21 cellular contexts compared by ENCODE assay signal in the genomic region with DNA sequence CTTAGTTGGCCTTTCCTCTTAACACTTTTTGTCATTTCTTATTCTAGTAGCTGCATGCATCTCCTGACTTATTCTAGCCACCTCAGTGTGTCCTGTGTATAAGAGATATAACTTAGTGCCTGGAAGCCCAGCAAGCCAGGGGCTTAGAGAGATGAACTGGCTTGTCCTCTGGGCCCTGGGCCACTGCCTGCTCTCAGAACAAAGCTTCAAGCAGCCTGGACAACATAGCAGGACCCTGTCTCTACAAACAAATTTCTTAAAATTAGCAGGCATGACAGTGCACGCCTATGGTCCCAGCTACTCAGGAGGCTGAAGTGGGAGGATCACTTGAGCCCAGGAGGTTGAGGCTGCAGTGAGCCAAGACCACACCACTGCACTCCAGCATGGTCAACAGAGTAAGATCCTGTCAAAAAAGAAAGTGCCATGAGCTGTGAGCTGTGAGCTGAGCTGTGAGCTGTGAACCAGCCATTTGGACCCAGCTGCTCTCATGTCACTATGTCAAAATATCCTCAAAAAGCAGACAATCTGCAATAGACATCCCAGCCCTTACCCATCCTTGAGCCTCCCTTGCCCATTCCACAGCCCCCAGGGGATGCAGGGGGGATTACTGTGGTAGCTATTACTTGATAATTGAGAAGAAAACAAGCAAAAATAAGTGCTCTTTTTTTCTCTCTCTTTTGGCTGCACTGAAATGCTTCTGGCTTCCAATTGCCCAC.
A peak's percentile ranks its signal among the peaks of the same experiment; 100 is the strongest.
DNase-seq lines count a peak whose midpoint lies in the region; ATAC-seq and TF ChIP-seq lines count a peak whose summit lies in the region.
"Had no signal": no experiment of that assay in that cellular context is flagged by ENCODE, and none has a peak within 500 bp of the region (broad histone marks: within the 10 kb centered on the region; RNA-seq: fewer than 3 reads in every experiment).

No MANE protein-coding gene starts in this region.

- no peak overlapping the region for H2BK12ac ChIP-seq in H9 (ENCODE audit: insufficient read length, low read depth, low read length)

- H3K27me3 Mint-ChIP-seq in H9 (ENCODE audit: low read depth) (peaks cover 9% of the 10 kb centered on the region), glutamatergic neuron (ENCODE audit: unreplicated experiment) (peaks cover 3% of the 10 kb centered on the region), nephron progenitor cell (ENCODE audit: low read depth, poor library complexity) (peaks cover 10% of the 10 kb centered on the region)

- no TSS peak for BruUV-seq in Panc1 (replicated peaks; lab: Mats Ljungman, UMichigan)

- no peak overlapping the region for H4K5ac ChIP-seq in H9 (ENCODE audit: insufficient read length, low read depth, low read length)

- no peaks in the 10 kb centered on the region for H3K36me3 ChIP-seq in Panc1 (ENCODE audit: control insufficient read depth, insufficient read depth, low read length)
- H3K36me3 ChIP-seq: BLaER1 treated with 17β-estradiol and CSF1 and Interleukin-3, amounts not matched to agents 10 nM and 100 nM had no signal

- H2BK120ac ChIP-seq in H9 (ENCODE audit: low read depth, low read length, poor library complexity, severe bottlenecking): no peak overlapping the region

- H2AFZ ChIP-seq in H9 (ENCODE audit: low read length): no peak overlapping the region
- H2AFZ ChIP-seq: GM23338 had no signal

- H3K9ac ChIP-seq in H9 (ENCODE audit: extremely low read depth, insufficient read length, low read length): no peak overlapping the region
- H3K9ac ChIP-seq: BLaER1 treated with 17β-estradiol and CSF1 and Interleukin-3, amounts not matched to agents 10 nM and 100 nM; SK-N-SH had no signal

- H4K8ac ChIP-seq in H9 (replicated peaks; ENCODE audit: insufficient read length, low read depth, low read length): no peak overlapping the region

- H3K4me2 ChIP-seq in H9 (ENCODE audit: insufficient read depth, insufficient read length, low read length): no peak overlapping the region
- H3K4me2 ChIP-seq: BLaER1 treated with 17β-estradiol and CSF1 and Interleukin-3, amounts not matched to agents 10 nM and 100 nM; GM23338; SK-N-SH had no signal

- no peaks in the 10 kb centered on the region for H3K23me2 ChIP-seq in H9 (ENCODE audit: insufficient read length, low read depth, low read length, poor library complexity, severe bottlenecking)

- H3K4me1 ChIP-seq in H9 (ENCODE audit: insufficient read depth, low read length): no peaks in the 10 kb centered on the region
- H3K4me1 ChIP-seq in Panc1 (ENCODE audit: control insufficient read depth, insufficient read depth, low read length): no peaks in the 10 kb centered on the region
- H3K4me1 ChIP-seq: BLaER1 treated with 17β-estradiol and CSF1 and Interleukin-3, amounts not matched to agents 10 nM and 100 nM had no signal

- no peak overlapping the region for H4K91ac ChIP-seq in H9 (ENCODE audit: insufficient read length, low read depth, low read length)

- no CpG with 5 or more reads among the region's 1 CpG for WGBS in H9 (ENCODE audit: extremely low coverage, insufficient read length, low lambda C conversion rate)

- H3K27ac ChIP-seq in H9 (ENCODE audit: insufficient read length, low read depth, low read length) (no peak overlapping the region), Panc1 (ENCODE audit: low read length) (no peak overlapping the region)
- H3K27ac ChIP-seq: BLaER1 treated with 17β-estradiol and CSF1 and Interleukin-3, amounts not matched to agents 10 nM and 100 nM had no signal

- no peak overlapping the region for H3K56ac ChIP-seq in H9 (ENCODE audit: insufficient read length, low read depth, low read length)

- H3K27ac Mint-ChIP-seq in H9 (no peak overlapping the region), glutamatergic neuron (ENCODE audit: unreplicated experiment) (peak overlapping the region; percentile 78), nephron progenitor cell (peak overlapping the region; percentile 33)
- H3K27ac Mint-ChIP-seq: CD4-positive, alpha-beta memory T cell; GM23338; IgD-negative memory B cell had no signal

- in situ Hi-C loops in Panc1 (cut with HindIII; ENCODE audit: low pct_unique_long_range_greater_than_20kb, low sequenced_read_pairs): loop anchor here (25.0 kb wide), 1 partner anchor 545 kb away; no protein-coding TSS in a partner anchor

- no peaks in the 10 kb centered on the region for H3K79me1 ChIP-seq in H9 (ENCODE audit: insufficient read depth, low read depth, low read length, poor library complexity, severe bottlenecking)

- DNase-seq in H9: peak; percentile 3
- DNase-seq in Panc1 (ENCODE audit: low read depth, low spot score): no peak
- peak; percentile 36 for DNase-seq in glutamatergic neuron
- no peak for DNase-seq in nephron progenitor cell
- no peak for DNase-seq in hypothalamus (lab: John Stamatoyannopoulos, UW)
- no peak for DNase-seq in activated naive CD4-positive, alpha-beta T cell (lab: John Stamatoyannopoulos, UW)
- no peak for DNase-seq in NCI-H2171 treated with DMSO at 0.1 percent for 48 hours (lab: John Stamatoyannopoulos, UW)
- DNase-seq: Calu3; CD4-positive, alpha-beta memory T cell; DMS153; NCI-H1694; NCI-H2081; NCI-H446 treated with DMSO at 0.1 percent for 48 hours; NCI-H526 treated with DMSO at 0.1 percent for 48 hours; OCI-M1; SIG-M5; SK-N-SH had no signal

- no peaks in the 10 kb centered on the region for H4K20me1 ChIP-seq in H9 (ENCODE audit: control insufficient read depth, insufficient read depth, insufficient read length)
- H4K20me1 ChIP-seq: BLaER1 treated with 17β-estradiol and CSF1 and Interleukin-3, amounts not matched to agents 10 nM and 100 nM had no signal

- no peak overlapping the region for H3T11ph ChIP-seq in H9 (ENCODE audit: low read length)

- POLR2A ChIA-PET in Panc1 (lab: Charles Lee): interaction anchor here (0.9 kb wide), 1 partner anchor 367 kb away, joined by 5 read pairs; no protein-coding TSS in a partner anchor

- H2BK15ac ChIP-seq in H9 (ENCODE audit: low read depth, low read length): no peak overlapping the region

- H3K23ac ChIP-seq in H9 (ENCODE audit: insufficient read length, low read depth, low read length): no peak overlapping the region

- H3K27me3 ChIP-seq in H9 (ENCODE audit: insufficient read depth, low read length) (no peaks in the 10 kb centered on the region), Panc1 (ENCODE audit: control insufficient read depth, insufficient read depth, low read length) (no peaks in the 10 kb centered on the region)
- H3K27me3 ChIP-seq: BLaER1 treated with 17β-estradiol and CSF1 and Interleukin-3, amounts not matched to agents 10 nM and 100 nM had no signal

- TF ChIP-seq CTCF in H9 (conservative IDR thresholded peaks at IDR 0.05) (no peak), Panc1 (IDR thresholded peaks at IDR 0.05) (no peak), glutamatergic neuron (IDR thresholded peaks at IDR 0.05; ENCODE audit: partially characterized antibody, unreplicated experiment) (no peak), nephron progenitor cell (IDR thresholded peaks at IDR 0.05) (no peak)

- H3K14ac ChIP-seq in H9 (ENCODE audit: insufficient read depth, low read length): no peak overlapping the region

- CTCF ChIA-PET in Panc1 (lab: Charles Lee): no interaction called here

- no peaks in the 10 kb centered on the region for H3K79me2 ChIP-seq in H9 (ENCODE audit: insufficient read depth, low read length)

- H3K4me3 Mint-ChIP-seq in H9 (no peak overlapping the region), glutamatergic neuron (ENCODE audit: unreplicated experiment) (no peak overlapping the region), nephron progenitor cell (no peak overlapping the region)
- H3K4me3 Mint-ChIP-seq: CD4-positive, alpha-beta memory T cell; GM23338; IgD-negative memory B cell had no signal

- H3K4me3 ChIP-seq in Panc1 (ENCODE audit: low read depth in 2 of 2, low read length in 2 of 2): no peak overlapping the region
- H3K4me3 ChIP-seq: BLaER1 treated with 17β-estradiol and CSF1 and Interleukin-3, amounts not matched to agents 10 nM and 100 nM; GM23338 had no signal

- H2BK5ac ChIP-seq in H9 (ENCODE audit: insufficient read length, low read length): no peak overlapping the region

- peaks cover 1 to 8% of the 10 kb centered on the region in 2 experiments; a peak in 2 of 4 replicates for H3K4me1 Mint-ChIP-seq in H9
- H3K4me1 Mint-ChIP-seq in glutamatergic neuron (ENCODE audit: low read depth, unreplicated experiment): peaks cover 25% of the 10 kb centered on the region
- peaks cover 64% of the 10 kb centered on the region for H3K4me1 Mint-ChIP-seq in nephron progenitor cell
- H3K4me1 Mint-ChIP-seq: CD4-positive, alpha-beta memory T cell had no signal

- no peaks in the 10 kb centered on the region for H3K9me3 ChIP-seq in H9 (ENCODE audit: control insufficient read depth, low read depth, low read length)
- no peaks in the 10 kb centered on the region for H3K9me3 ChIP-seq in Panc1 (ENCODE audit: control insufficient read depth, insufficient read depth, low read depth, low read length)
- H3K9me3 ChIP-seq: SK-N-SH had no signal

- no peak overlapping the region for H3K18ac ChIP-seq in H9 (ENCODE audit: insufficient read length, low read depth, low read length)

- H3K4ac ChIP-seq in H9 (ENCODE audit: low read depth, low read length): no peak overlapping the region

- H3K9me3 Mint-ChIP-seq in H9: peaks cover 4% of the 10 kb centered on the region in 2 experiments; a peak in 3 of 5 replicates
- peaks cover 5% of the 10 kb centered on the region for H3K9me3 Mint-ChIP-seq in glutamatergic neuron (ENCODE audit: unreplicated experiment)
- H3K9me3 Mint-ChIP-seq in nephron progenitor cell: peaks cover 37% of the 10 kb centered on the region
- H3K9me3 Mint-ChIP-seq: IgD-negative memory B cell had no signal

- H3K36me3 Mint-ChIP-seq in H9 (ENCODE audit: insufficient read depth in 1 of 3, low read depth in 3 of 3) (peaks cover 0 to 6% (median 0%) of the 10 kb centered on the region in 3 experiments; a peak in 3 of 7 replicates), glutamatergic neuron (ENCODE audit: unreplicated experiment) (peaks cover 11% of the 10 kb centered on the region), nephron progenitor cell (ENCODE audit: low read depth) (peaks cover 6% of the 10 kb centered on the region)
- H3K36me3 Mint-ChIP-seq: CD4-positive, alpha-beta memory T cell had no signal

- no peak overlapping the region for H2BK20ac ChIP-seq in H9 (ENCODE audit: low read depth, low read length, poor library complexity, severe bottlenecking)

- ATAC-seq in Panc1: peak; percentile 54; the same call in 1 of the 2 replicates
- ATAC-seq in HG02588 (IDR thresholded peaks at IDR 0.05; ENCODE audit: unreplicated experiment): no peak
- ATAC-seq: GM23338 had no signal

- H2AK5ac ChIP-seq in H9 (ENCODE audit: insufficient read length, low read length): no peak overlapping the region

- intact Hi-C loops in Panc1 (cut with micrococcal nuclease; ENCODE audit: unreplicated experiment): no loop called here

Comparison
In these comparisons a context has a peak if more than half of its experiments do, and no peak if none do; other contexts are left out.
1. DNase-seq: peak in H9 (single experiment) and glutamatergic neuron (single experiment); none in Panc1 (single experiment), nephron progenitor cell (single experiment), hypothalamus (0 of 51), activated naive CD4-positive, alpha-beta T cell (0 of 4) and NCI-H2171 treated with DMSO at 0.1 percent for 48 hours (single experiment).
2. H3K27ac Mint-ChIP-seq: peak in glutamatergic neuron (single experiment) and nephron progenitor cell (single experiment); none in H9 (0 of 3).